ENCODE assay signal across 10 cellular contexts in the genomic region with DNA sequence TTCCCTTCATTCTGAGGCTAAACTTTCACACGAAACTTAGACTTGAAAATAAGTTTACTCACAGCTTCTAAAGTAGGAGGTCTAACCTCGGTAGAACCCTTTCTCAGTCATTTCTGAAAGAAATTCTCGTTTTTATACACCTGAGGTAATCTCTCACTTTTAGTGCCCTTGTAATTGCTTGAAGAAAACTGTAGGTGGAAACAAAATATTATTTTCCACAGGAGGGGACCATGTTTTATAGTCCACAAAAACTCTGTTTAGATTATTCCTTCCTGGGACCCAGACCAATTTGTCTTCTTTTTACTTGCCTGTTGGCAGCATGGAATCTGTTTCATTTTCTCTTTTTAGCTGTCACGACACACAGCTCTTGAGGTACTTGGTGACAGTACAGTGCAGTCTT. TPM values are rescaled to one million over a fixed set of nuclear protein-coding genes. Genes with fewer than 3 reads are reported as not detected.
DNase-seq lines count a peak whose midpoint lies in the region; ATAC-seq and TF ChIP-seq lines count a peak whose summit lies in the region.
"Had no signal": no experiment of that assay in that cellular context is flagged by ENCODE, and none has a peak within 500 bp of the region (broad histone marks: within the 10 kb centered on the region; RNA-seq: fewer than 3 reads in every experiment).

No MANE protein-coding gene starts in this region.

- no peaks in the 10 kb centered on the region for H3K4me1 ChIP-seq in upper lobe of right lung

- no peaks in the 10 kb centered on the region for H3K9me3 ChIP-seq in upper lobe of right lung

- peak overlapping the region; percentile 67 for H3K4me3 ChIP-seq in upper lobe of right lung

- H3K27me3 Mint-ChIP-seq in natural killer cell treated with Interleukin-12 subunit alpha and Interleukin-12 subunit beta and Interleukin-15 and Interleukin-18, amount 100 ng/mL, for 72 hours: no peaks in the 10 kb centered on the region
- no peaks in the 10 kb centered on the region for H3K27me3 Mint-ChIP-seq in natural killer cell (ENCODE audit: low read depth in 2 of 2)

- H3K4me3 Mint-ChIP-seq in natural killer cell treated with Interleukin-12 subunit alpha and Interleukin-12 subunit beta and Interleukin-15 and Interleukin-18, amount 100 ng/mL, for 72 hours: peak overlapping the region; percentile 86
- no peak overlapping the region for H3K4me3 Mint-ChIP-seq in natural killer cell

- peak overlapping the region in 1 of 2 donors; percentile 89 for H3K27ac Mint-ChIP-seq in natural killer cell treated with Interleukin-12 subunit alpha and Interleukin-12 subunit beta and Interleukin-15 and Interleukin-18, amount 100 ng/mL, for 72 hours
- H3K27ac Mint-ChIP-seq in natural killer cell: peak overlapping the region in 1 of 2 donors; percentile 97

- TF ChIP-seq CTCF in natural killer cell (IDR thresholded peaks at IDR 0.05) (no peak), VCaP (conservative IDR thresholded peaks at IDR 0.05) (peak; percentile 45), upper lobe of right lung (IDR thresholded peaks at IDR 0.05) (no peak)

- no peaks in the 10 kb centered on the region for H3K27me3 ChIP-seq in upper lobe of right lung

- ATAC-seq in natural killer cell treated with Interleukin-12 subunit alpha and Interleukin-12 subunit beta and Interleukin-15 and Interleukin-18, amount 100 ng/mL, for 72 hours: no peak
- ATAC-seq in natural killer cell: no peak
- no peak for ATAC-seq in upper lobe of right lung
- ATAC-seq in left lobe of liver: no peak
- ATAC-seq in HG03097 (IDR thresholded peaks at IDR 0.05; ENCODE audit: low FRiP score, unreplicated experiment): no peak

- peaks cover 0 to 7% of the 10 kb centered on the region in 2 donors for H3K4me1 Mint-ChIP-seq in natural killer cell treated with Interleukin-12 subunit alpha and Interleukin-12 subunit beta and Interleukin-15 and Interleukin-18, amount 100 ng/mL, for 72 hours (ENCODE audit: low read depth in 2 of 2)
- peaks cover 0 to 24% of the 10 kb centered on the region in 2 donors for H3K4me1 Mint-ChIP-seq in natural killer cell

- intact Hi-C loops in natural killer cell (cut with micrococcal nuclease): loop anchor here (5.0 to 10.0 kb wide), 2 partner anchors 671 to 832 kb away; partner anchors contain the start of gene KDM5D
- intact Hi-C loops in upper lobe of right lung (cut with DNase I): no loop called here

- no peaks in the 10 kb centered on the region for H3K36me3 ChIP-seq in upper lobe of right lung

- H3K36me3 Mint-ChIP-seq in natural killer cell treated with Interleukin-12 subunit alpha and Interleukin-12 subunit beta and Interleukin-15 and Interleukin-18, amount 100 ng/mL, for 72 hours: no peaks in the 10 kb centered on the region
- no peaks in the 10 kb centered on the region for H3K36me3 Mint-ChIP-seq in natural killer cell

- H3K27ac ChIP-seq in VCaP (peak overlapping the region; percentile 75), upper lobe of right lung (peak overlapping the region; percentile 95)

- H3K9me3 Mint-ChIP-seq in natural killer cell treated with Interleukin-12 subunit alpha and Interleukin-12 subunit beta and Interleukin-15 and Interleukin-18, amount 100 ng/mL, for 72 hours: no peaks in the 10 kb centered on the region
- H3K9me3 Mint-ChIP-seq in natural killer cell: no peaks in the 10 kb centered on the region

- no peak for DNase-seq in natural killer cell treated with Interleukin-12 subunit alpha and Interleukin-12 subunit beta and Interleukin-15 and Interleukin-18, amount 100 ng/mL, for 72 hours (ENCODE audit: low spot score)
- DNase-seq in natural killer cell: no peak
- peak; percentile 8 for DNase-seq in germinal center (ENCODE audit: low spot score)
- DNase-seq in upper lobe of right lung: no peak
- no peak for DNase-seq in HuH-7 (ENCODE audit: low spot score)
- no peak for DNase-seq in left lobe of liver (ENCODE audit: low spot score)
- DNase-seq: DMS53, NCI-H187 treated with DMSO at 0.1 percent for 48 hours had no signal

RNA-seq across cellular contexts. Expression of gene EIF1AY, which starts 0.9 kb away (rescaled TPM):
- total RNA-seq in natural killer cell treated with Interleukin-12 subunit alpha and Interleukin-12 subunit beta and Interleukin-15 and Interleukin-18, amount 100 ng/mL, for 72 hours: 10 to 100 TPM in 1 of 2 donors, not detected in 1; 68.9 TPM
- total RNA-seq in natural killer cell (10 to 100 TPM in 2 of 3 donors, not detected in 1; 18.8 to 22.3 TPM), upper lobe of right lung (30.2 TPM), left lobe of liver (14.6 TPM)
